In genomic region chr2:119464977-119465376, GRCh38 we compare ENCODE assay signal across 23 cellular contexts. TPM values are rescaled to one million over a fixed set of nuclear protein-coding genes. Genes with fewer than 3 reads are reported as not detected.
DNase-seq lines count a peak whose midpoint lies in the region; ATAC-seq, FAIRE-seq and TF ChIP-seq lines count a peak whose summit lies in the region.
"Had no signal": no experiment of that assay in that cellular context is flagged by ENCODE, and none has a peak within 500 bp of the region (broad histone marks: within the 10 kb centered on the region; RNA-seq: fewer than 3 reads in every experiment).

No MANE protein-coding gene starts in this region.

- H3K36me3 Mint-ChIP-seq in T-helper 17 cell (ENCODE audit: low read depth) = no peaks in the 10 kb centered on the region

- intact Hi-C loops in lower lobe of right lung (cut with DNase I) = no loop called here

- H3K9ac ChIP-seq in ES-I3 (ENCODE audit: low read depth, low read length) = peak overlapping the region; percentile 11; the same call in 1 of the 2 replicates
- H3K9ac ChIP-seq: KMS-11 had no signal

- DNase-seq in MV-4-11 (lab: John Stamatoyannopoulos, UW) = peak; percentile 19
- no peak for DNase-seq in bronchial epithelial cell (ENCODE audit: low read depth)
- DNase-seq in lower lobe of right lung = no peak
- DNase-seq in MG63 = no peak
- DNase-seq in NCI-H526 treated with DMSO at 0.1 percent for 48 hours (lab: John Stamatoyannopoulos, UW) = no peak
- no peak for DNase-seq in Ammon's horn (ENCODE audit: low spot score)
- no peak for DNase-seq in T-helper 17 cell
- DNase-seq: activated CD4-positive, alpha-beta T cell treated with anti-CD3 and anti-CD28 coated beads for 4 hours; activated CD8-positive, alpha-beta memory T cell treated with anti-CD3 and anti-CD28 coated beads, Interleukin-2, amount 50 U/mL, for 4 hours; activated gamma-delta T cell; Calu3; NCI-H2171 treated with DMSO at 0.1 percent for 48 hours; small intestine; stimulated activated CD4-positive, alpha-beta T cell treated with anti-CD3 and anti-CD28 coated beads, Interleukin-4, amount 100 ng/mL, for 4 hours; stimulated activated CD8-positive, alpha-beta memory T cell treated with anti-CD3 and anti-CD28 coated beads, Interleukin-4, amount 100 ng/mL, for 48 hours had no signal

- peaks cover 5% of the 10 kb centered on the region for H3K4me1 ChIP-seq in ES-I3 (ENCODE audit: insufficient read depth, low read length)
- H3K4me1 ChIP-seq in lower lobe of right lung = peaks cover 26% of the 10 kb centered on the region
- H3K4me1 ChIP-seq: SJSA1 had no signal

- H3K4me3 ChIP-seq in bronchial epithelial cell (ENCODE audit: low read depth, low read length) (no peak overlapping the region), lower lobe of right lung (no peak overlapping the region), MG63 (no peak overlapping the region)
- H3K4me3 ChIP-seq: SJSA1, thoracic aorta had no signal

- H3K27me3 ChIP-seq in bronchial epithelial cell (ENCODE audit: control insufficient read depth, insufficient read depth, low read length) (no peaks in the 10 kb centered on the region), lower lobe of right lung (ENCODE audit: low read depth) (no peaks in the 10 kb centered on the region), MG63 (no peaks in the 10 kb centered on the region)

- FAIRE-seq in bronchial epithelial cell (lab: Jason Lieb, UNC) = peak; percentile 50
- FAIRE-seq: small intestine had no signal

- TF ChIP-seq CTCF in bronchial epithelial cell (IDR thresholded peaks at IDR 0.05; ENCODE audit: insufficient read depth, low read length, severe bottlenecking) (no peak), lower lobe of right lung (IDR thresholded peaks at IDR 0.05) (no peak)

- H3K27ac ChIP-seq in lower lobe of right lung = no peak overlapping the region
- H3K27ac ChIP-seq: HL-60, KMS-11, SJSA1, thoracic aorta had no signal

- H3K36me3 ChIP-seq in ES-I3 (ENCODE audit: insufficient read depth, low read length) (no peaks in the 10 kb centered on the region), bronchial epithelial cell (ENCODE audit: control insufficient read depth, insufficient read depth, low read length) (no peaks in the 10 kb centered on the region), lower lobe of right lung (no peaks in the 10 kb centered on the region), MG63 (no peaks in the 10 kb centered on the region)
- H3K36me3 ChIP-seq: SJSA1, thoracic aorta had no signal

- H3K27me3 Mint-ChIP-seq in T-helper 17 cell = peaks cover 6% of the 10 kb centered on the region
- H3K27me3 Mint-ChIP-seq: B cell had no signal

- no peaks in the 10 kb centered on the region for H3K4me1 Mint-ChIP-seq in T-helper 17 cell
- H3K4me1 Mint-ChIP-seq: B cell had no signal

- no peak overlapping the region for H3K4me3 Mint-ChIP-seq in T-helper 17 cell
- H3K4me3 Mint-ChIP-seq: B cell had no signal

- H3K9me3 ChIP-seq in ES-I3 (ENCODE audit: control insufficient read depth, insufficient read depth, low read length) (no peaks in the 10 kb centered on the region), lower lobe of right lung (no peaks in the 10 kb centered on the region), MG63 (no peaks in the 10 kb centered on the region), T-helper 17 cell (ENCODE audit: control insufficient read depth, low read length, poor library complexity, severe bottlenecking) (no peaks in the 10 kb centered on the region)
- H3K9me3 ChIP-seq: SJSA1, thoracic aorta had no signal

- H3K27ac Mint-ChIP-seq in T-helper 17 cell = no peak overlapping the region
- H3K27ac Mint-ChIP-seq: B cell had no signal

- ATAC-seq in lower lobe of right lung (peak; percentile 62 to 74), T-helper 17 cell (no peak)

RNA-seq across cellular contexts. Expression of gene TMEM37, which starts 33.3 kb away (rescaled TPM):
- total RNA-seq in bronchial epithelial cell = 0.26 TPM in 1 of 2 replicates, not detected in the other
- 21.7 TPM for total RNA-seq in lower lobe of right lung
- 0.56 TPM in 1 of 2 replicates, not detected in the other for total RNA-seq in MG63 (2014; rRNA removed; shearing (Covaris generic); ENCODE audit: low replicate concordance)
- total RNA-seq in T-helper 17 cell = not detected
- total RNA-seq: B cell, SJSA1 had no signal

RNA-seq across cellular contexts. Expression of gene SCTR, which starts 59.3 kb away (rescaled TPM):
- total RNA-seq in bronchial epithelial cell (not detected in 2 replicates), lower lobe of right lung (13.2 TPM), T-helper 17 cell (not detected)
- total RNA-seq in MG63 (2014; rRNA removed; shearing (Covaris generic); ENCODE audit: low replicate concordance) = not detected in 2 replicates
- total RNA-seq: B cell, fibroblast of villous mesenchyme, osteoblast, SJSA1, thoracic aorta had no signal

Comparison
In these comparisons a context has a peak if more than half of its experiments do, and no peak if none do; other contexts are left out.
1. RNA of gene TMEM37, which starts 33.3 kb away (total RNA-seq): 21.7 TPM in lower lobe of right lung (single experiment); 0.56 TPM in MG63, 0.26 TPM in bronchial epithelial cell and not detected in T-helper 17 cell; every median in the first group is over 10 times any median in the second.
2. RNA of gene SCTR, which starts 59.3 kb away (total RNA-seq): 13.2 TPM in lower lobe of right lung (single experiment); not detected in bronchial epithelial cell, not detected in MG63 and not detected in T-helper 17 cell; every median in the first group is over 10 times any median in the second.